In genomic region chr13:113153810-113154748, GRCh38 we compare ENCODE assay signal across 1 cellular context.
A peak's percentile ranks its signal among the peaks of the same experiment; 100 is the strongest.
TF ChIP-seq lines count a peak whose summit lies in the region.

No MANE protein-coding gene starts in this region.

TF ChIP-seq in K562, 482 proteins besides CTCF, POLR2A, EP300 and RAD21 (continued from another document and continues in another):
- TF ChIP-seq, protein P1, sequence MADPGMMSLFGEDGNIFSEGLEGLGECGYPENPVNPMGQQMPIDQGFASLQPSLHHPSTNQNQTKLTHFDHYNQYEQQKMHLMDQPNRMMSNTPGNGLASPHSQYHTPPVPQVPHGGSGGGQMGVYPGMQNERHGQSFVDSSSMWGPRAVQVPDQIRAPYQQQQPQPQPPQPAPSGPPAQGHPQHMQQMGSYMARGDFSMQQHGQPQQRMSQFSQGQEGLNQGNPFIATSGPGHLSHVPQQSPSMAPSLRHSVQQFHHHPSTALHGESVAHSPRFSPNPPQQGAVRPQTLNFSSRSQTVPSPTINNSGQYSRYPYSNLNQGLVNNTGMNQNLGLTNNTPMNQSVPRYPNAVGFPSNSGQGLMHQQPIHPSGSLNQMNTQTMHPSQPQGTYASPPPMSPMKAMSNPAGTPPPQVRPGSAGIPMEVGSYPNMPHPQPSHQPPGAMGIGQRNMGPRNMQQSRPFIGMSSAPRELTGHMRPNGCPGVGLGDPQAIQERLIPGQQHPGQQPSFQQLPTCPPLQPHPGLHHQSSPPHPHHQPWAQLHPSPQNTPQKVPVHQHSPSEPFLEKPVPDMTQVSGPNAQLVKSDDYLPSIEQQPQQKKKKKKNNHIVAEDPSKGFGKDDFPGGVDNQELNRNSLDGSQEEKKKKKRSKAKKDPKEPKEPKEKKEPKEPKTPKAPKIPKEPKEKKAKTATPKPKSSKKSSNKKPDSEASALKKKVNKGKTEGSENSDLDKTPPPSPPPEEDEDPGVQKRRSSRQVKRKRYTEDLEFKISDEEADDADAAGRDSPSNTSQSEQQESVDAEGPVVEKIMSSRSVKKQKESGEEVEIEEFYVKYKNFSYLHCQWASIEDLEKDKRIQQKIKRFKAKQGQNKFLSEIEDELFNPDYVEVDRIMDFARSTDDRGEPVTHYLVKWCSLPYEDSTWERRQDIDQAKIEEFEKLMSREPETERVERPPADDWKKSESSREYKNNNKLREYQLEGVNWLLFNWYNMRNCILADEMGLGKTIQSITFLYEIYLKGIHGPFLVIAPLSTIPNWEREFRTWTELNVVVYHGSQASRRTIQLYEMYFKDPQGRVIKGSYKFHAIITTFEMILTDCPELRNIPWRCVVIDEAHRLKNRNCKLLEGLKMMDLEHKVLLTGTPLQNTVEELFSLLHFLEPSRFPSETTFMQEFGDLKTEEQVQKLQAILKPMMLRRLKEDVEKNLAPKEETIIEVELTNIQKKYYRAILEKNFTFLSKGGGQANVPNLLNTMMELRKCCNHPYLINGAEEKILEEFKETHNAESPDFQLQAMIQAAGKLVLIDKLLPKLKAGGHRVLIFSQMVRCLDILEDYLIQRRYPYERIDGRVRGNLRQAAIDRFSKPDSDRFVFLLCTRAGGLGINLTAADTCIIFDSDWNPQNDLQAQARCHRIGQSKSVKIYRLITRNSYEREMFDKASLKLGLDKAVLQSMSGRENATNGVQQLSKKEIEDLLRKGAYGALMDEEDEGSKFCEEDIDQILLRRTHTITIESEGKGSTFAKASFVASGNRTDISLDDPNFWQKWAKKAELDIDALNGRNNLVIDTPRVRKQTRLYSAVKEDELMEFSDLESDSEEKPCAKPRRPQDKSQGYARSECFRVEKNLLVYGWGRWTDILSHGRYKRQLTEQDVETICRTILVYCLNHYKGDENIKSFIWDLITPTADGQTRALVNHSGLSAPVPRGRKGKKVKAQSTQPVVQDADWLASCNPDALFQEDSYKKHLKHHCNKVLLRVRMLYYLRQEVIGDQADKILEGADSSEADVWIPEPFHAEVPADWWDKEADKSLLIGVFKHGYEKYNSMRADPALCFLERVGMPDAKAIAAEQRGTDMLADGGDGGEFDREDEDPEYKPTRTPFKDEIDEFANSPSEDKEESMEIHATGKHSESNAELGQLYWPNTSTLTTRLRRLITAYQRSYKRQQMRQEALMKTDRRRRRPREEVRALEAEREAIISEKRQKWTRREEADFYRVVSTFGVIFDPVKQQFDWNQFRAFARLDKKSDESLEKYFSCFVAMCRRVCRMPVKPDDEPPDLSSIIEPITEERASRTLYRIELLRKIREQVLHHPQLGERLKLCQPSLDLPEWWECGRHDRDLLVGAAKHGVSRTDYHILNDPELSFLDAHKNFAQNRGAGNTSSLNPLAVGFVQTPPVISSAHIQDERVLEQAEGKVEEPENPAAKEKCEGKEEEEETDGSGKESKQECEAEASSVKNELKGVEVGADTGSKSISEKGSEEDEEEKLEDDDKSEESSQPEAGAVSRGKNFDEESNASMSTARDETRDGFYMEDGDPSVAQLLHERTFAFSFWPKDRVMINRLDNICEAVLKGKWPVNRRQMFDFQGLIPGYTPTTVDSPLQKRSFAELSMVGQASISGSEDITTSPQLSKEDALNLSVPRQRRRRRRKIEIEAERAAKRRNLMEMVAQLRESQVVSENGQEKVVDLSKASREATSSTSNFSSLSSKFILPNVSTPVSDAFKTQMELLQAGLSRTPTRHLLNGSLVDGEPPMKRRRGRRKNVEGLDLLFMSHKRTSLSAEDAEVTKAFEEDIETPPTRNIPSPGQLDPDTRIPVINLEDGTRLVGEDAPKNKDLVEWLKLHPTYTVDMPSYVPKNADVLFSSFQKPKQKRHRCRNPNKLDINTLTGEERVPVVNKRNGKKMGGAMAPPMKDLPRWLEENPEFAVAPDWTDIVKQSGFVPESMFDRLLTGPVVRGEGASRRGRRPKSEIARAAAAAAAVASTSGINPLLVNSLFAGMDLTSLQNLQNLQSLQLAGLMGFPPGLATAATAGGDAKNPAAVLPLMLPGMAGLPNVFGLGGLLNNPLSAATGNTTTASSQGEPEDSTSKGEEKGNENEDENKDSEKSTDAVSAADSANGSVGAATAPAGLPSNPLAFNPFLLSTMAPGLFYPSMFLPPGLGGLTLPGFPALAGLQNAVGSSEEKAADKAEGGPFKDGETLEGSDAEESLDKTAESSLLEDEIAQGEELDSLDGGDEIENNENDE (IDR thresholded peaks at IDR 0.05; ENCODE audit: low read depth, low read length), result no peak
- TF ChIP-seq, protein P2, sequence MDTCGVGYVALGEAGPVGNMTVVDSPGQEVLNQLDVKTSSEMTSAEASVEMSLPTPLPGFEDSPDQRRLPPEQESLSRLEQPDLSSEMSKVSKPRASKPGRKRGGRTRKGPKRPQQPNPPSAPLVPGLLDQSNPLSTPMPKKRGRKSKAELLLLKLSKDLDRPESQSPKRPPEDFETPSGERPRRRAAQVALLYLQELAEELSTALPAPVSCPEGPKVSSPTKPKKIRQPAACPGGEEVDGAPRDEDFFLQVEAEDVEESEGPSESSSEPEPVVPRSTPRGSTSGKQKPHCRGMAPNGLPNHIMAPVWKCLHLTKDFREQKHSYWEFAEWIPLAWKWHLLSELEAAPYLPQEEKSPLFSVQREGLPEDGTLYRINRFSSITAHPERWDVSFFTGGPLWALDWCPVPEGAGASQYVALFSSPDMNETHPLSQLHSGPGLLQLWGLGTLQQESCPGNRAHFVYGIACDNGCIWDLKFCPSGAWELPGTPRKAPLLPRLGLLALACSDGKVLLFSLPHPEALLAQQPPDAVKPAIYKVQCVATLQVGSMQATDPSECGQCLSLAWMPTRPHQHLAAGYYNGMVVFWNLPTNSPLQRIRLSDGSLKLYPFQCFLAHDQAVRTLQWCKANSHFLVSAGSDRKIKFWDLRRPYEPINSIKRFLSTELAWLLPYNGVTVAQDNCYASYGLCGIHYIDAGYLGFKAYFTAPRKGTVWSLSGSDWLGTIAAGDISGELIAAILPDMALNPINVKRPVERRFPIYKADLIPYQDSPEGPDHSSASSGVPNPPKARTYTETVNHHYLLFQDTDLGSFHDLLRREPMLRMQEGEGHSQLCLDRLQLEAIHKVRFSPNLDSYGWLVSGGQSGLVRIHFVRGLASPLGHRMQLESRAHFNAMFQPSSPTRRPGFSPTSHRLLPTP (IDR thresholded peaks at IDR 0.05; ENCODE audit: borderline replicate concordance, extremely low read depth, insufficient read length), result no peak
- TF ChIP-seq RFX1 (IDR thresholded peaks at IDR 0.05), result no peak
- TF ChIP-seq PHF20 (IDR thresholded peaks at IDR 0.05; ENCODE audit: partially characterized antibody), result no peak
- TF ChIP-seq ZEB2 (IDR thresholded peaks at IDR 0.05), result no peak
- TF ChIP-seq, protein P3, sequence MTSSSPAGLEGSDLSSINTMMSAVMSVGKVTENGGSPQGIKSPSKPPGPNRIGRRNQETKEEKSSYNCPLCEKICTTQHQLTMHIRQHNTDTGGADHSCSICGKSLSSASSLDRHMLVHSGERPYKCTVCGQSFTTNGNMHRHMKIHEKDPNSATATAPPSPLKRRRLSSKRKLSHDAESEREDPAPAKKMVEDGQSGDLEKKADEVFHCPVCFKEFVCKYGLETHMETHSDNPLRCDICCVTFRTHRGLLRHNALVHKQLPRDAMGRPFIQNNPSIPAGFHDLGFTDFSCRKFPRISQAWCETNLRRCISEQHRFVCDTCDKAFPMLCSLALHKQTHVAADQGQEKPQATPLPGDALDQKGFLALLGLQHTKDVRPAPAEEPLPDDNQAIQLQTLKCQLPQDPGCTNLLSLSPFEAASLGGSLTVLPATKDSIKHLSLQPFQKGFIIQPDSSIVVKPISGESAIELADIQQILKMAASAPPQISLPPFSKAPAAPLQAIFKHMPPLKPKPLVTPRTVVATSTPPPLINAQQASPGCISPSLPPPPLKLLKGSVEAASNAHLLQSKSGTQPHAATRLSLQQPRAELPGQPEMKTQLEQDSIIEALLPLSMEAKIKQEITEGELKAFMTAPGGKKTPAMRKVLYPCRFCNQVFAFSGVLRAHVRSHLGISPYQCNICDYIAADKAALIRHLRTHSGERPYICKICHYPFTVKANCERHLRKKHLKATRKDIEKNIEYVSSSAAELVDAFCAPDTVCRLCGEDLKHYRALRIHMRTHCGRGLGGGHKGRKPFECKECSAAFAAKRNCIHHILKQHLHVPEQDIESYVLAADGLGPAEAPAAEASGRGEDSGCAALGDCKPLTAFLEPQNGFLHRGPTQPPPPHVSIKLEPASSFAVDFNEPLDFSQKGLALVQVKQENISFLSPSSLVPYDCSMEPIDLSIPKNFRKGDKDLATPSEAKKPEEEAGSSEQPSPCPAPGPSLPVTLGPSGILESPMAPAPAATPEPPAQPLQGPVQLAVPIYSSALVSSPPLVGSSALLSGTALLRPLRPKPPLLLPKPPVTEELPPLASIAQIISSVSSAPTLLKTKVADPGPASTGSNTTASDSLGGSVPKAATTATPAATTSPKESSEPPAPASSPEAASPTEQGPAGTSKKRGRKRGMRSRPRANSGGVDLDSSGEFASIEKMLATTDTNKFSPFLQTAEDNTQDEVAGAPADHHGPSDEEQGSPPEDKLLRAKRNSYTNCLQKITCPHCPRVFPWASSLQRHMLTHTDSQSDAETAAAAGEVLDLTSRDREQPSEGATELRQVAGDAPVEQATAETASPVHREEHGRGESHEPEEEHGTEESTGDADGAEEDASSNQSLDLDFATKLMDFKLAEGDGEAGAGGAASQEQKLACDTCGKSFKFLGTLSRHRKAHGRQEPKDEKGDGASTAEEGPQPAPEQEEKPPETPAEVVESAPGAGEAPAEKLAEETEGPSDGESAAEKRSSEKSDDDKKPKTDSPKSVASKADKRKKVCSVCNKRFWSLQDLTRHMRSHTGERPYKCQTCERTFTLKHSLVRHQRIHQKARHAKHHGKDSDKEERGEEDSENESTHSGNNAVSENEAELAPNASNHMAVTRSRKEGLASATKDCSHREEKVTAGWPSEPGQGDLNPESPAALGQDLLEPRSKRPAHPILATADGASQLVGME (CRISPR knock-in tag; IDR thresholded peaks at IDR 0.05), result no peak
- no peak for TF ChIP-seq ESRRB (CRISPR knock-in tag; IDR thresholded peaks at IDR 0.05; ENCODE audit: borderline replicate concordance)
- TF ChIP-seq ZNF77 (CRISPR knock-in tag; IDR thresholded peaks at IDR 0.05), result no peak
- no peak for TF ChIP-seq THRA (IDR thresholded peaks at IDR 0.05)
- no peak for TF ChIP-seq OTX1 (CRISPR knock-in tag; IDR thresholded peaks at IDR 0.05)
- peak; percentile 20 for TF ChIP-seq TAF9B (IDR thresholded peaks at IDR 0.05; ENCODE audit: partially characterized antibody)
- no peak for TF ChIP-seq MAFF (IDR thresholded peaks at IDR 0.05; ENCODE audit: low read length)
- no peak for TF ChIP-seq BRD9 (IDR thresholded peaks at IDR 0.05; ENCODE audit: low read depth, partially characterized antibody)
- no peak for TF ChIP-seq BRF1 (IDR thresholded peaks at IDR 0.05; ENCODE audit: borderline replicate concordance, extremely low read depth, insufficient read length)
- TF ChIP-seq TEAD4 (IDR thresholded peaks at IDR 0.05; ENCODE audit: low read length), result no peak
- no peak for TF ChIP-seq TEAD4 (CRISPR knock-in tag; IDR thresholded peaks at IDR 0.05; ENCODE audit: borderline replicate concordance)
- TF ChIP-seq, protein P4, sequence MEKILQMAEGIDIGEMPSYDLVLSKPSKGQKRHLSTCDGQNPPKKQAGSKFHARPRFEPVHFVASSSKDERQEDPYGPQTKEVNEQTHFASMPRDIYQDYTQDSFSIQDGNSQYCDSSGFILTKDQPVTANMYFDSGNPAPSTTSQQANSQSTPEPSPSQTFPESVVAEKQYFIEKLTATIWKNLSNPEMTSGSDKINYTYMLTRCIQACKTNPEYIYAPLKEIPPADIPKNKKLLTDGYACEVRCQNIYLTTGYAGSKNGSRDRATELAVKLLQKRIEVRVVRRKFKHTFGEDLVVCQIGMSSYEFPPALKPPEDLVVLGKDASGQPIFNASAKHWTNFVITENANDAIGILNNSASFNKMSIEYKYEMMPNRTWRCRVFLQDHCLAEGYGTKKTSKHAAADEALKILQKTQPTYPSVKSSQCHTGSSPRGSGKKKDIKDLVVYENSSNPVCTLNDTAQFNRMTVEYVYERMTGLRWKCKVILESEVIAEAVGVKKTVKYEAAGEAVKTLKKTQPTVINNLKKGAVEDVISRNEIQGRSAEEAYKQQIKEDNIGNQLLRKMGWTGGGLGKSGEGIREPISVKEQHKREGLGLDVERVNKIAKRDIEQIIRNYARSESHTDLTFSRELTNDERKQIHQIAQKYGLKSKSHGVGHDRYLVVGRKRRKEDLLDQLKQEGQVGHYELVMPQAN (IDR thresholded peaks at IDR 0.05; ENCODE audit: borderline replicate concordance), result no peak
- TF ChIP-seq ATF7 (IDR thresholded peaks at IDR 0.05), result no peak; the same call in 1 of the 2 replicates
- no peak for TF ChIP-seq SP1 (CRISPR knock-in tag; IDR thresholded peaks at IDR 0.05)
- no peak for TF ChIP-seq CBX5 (IDR thresholded peaks at IDR 0.05; ENCODE audit: borderline replicate concordance, low read depth)
- no peak for TF ChIP-seq ZBTB17 (CRISPR knock-in tag; IDR thresholded peaks at IDR 0.05)
- no peak for TF ChIP-seq CHD2 (IDR thresholded peaks at IDR 0.05; ENCODE audit: low read depth, low read length)
- no peak for TF ChIP-seq MTA1 (IDR thresholded peaks at IDR 0.05; ENCODE audit: borderline replicate concordance)
- TF ChIP-seq, protein P5, sequence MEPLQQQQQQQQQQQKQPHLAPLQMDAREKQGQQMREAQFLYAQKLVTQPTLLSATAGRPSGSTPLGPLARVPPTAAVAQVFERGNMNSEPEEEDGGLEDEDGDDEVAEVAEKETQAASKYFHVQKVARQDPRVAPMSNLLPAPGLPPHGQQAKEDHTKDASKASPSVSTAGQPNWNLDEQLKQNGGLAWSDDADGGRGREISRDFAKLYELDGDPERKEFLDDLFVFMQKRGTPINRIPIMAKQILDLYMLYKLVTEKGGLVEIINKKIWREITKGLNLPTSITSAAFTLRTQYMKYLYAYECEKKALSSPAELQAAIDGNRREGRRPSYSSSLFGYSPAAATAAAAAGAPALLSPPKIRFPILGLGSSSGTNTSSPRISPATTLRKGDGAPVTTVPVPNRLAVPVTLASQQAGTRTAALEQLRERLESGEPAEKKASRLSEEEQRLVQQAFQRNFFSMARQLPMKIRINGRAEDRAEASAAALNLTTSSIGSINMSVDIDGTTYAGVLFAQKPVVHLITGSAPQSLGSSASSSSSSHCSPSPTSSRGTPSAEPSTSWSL (CRISPR knock-in tag; IDR thresholded peaks at IDR 0.05; ENCODE audit: borderline replicate concordance), result no peak
- no peak for TF ChIP-seq TSC22D4 (tag; IDR thresholded peaks at IDR 0.05)
- TF ChIP-seq ZNF431 (CRISPR knock-in tag; IDR thresholded peaks at IDR 0.05), result no peak
- no peak for TF ChIP-seq E2F1 (CRISPR knock-in tag; IDR thresholded peaks at IDR 0.05)
- TF ChIP-seq ELF1 (tag; IDR thresholded peaks at IDR 0.05), result no peak
- no peak for TF ChIP-seq CBX8 (IDR thresholded peaks at IDR 0.05; ENCODE audit: borderline replicate concordance, extremely low read depth, low read depth, low read length, poor library complexity, severe bottlenecking)
